8 cellular contexts compared by ENCODE assay signal in the genomic region with DNA sequence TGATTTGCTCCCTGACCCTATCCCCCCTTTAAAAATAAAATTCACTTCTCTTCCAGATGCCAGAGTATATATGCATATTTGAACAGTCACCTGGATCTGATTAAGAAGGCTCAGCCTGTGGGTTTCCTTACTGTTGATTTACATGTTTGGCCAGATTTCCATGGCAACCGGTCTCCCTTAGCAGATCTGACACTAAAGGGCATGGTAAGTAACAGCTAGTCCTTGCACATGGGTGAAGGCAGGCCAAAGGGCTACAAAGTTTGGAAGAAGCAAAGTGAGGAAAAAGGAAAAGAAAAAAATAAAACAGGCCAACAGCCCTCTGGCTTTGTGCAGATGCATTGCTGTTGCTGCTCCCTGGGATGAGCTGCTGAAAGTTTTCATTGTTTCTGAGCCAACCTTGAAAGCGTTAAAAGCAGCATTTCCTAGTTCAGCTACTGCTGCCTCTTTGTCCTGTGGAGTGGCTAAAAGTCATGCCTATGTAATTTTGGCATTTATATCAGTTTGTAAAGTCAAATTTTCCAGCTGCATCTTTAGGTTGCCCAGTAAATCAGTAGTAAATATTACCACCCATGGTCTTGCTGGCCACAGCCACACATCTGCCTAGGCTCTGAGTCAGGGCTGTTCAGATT.
DNase-seq lines count a peak whose midpoint lies in the region; ATAC-seq and TF ChIP-seq lines count a peak whose summit lies in the region.
"Had no signal": no experiment of that assay in that cellular context is flagged by ENCODE, and none has a peak within 500 bp of the region (broad histone marks: within the 10 kb centered on the region; RNA-seq: fewer than 3 reads in every experiment).

No MANE protein-coding gene starts in this region.

- H3K4me1 ChIP-seq in heart right ventricle: peaks cover 0 to 15% (median 0%) of the 10 kb centered on the region in 9 donors

- 60 to 72% methylated on average over 2 of the region's 2 CpGs for WGBS in heart right ventricle, 2 donors

- DNase-seq in H7: peak; percentile 36
- peak; percentile 7 for DNase-seq in amniotic stem cell (lab: John Stamatoyannopoulos, UW)
- peak in 1 of 2 donors; percentile 30 for DNase-seq in heart right ventricle
- peak; percentile 80 for DNase-seq in renal cortical epithelial cell (ENCODE audit: low read depth)
- no peak for DNase-seq in NCI-H2081 (lab: John Stamatoyannopoulos, UW)
- no peak for DNase-seq in HPDE6-E6E7 (ENCODE audit: extremely low spot score)
- DNase-seq: NCI-H524 treated with DMSO at 0.1 percent for 48 hours had no signal

- intact Hi-C loops in heart right ventricle (cut with DNase I): loop anchor here in 1 of 10 donors (2.0 kb wide), 1 partner anchor 61 kb away; no protein-coding TSS in a partner anchor

- ATAC-seq in heart right ventricle (peak in 6 of 8 donors; percentile 25 to 67 (median 52)), GM18498 (IDR thresholded peaks at IDR 0.05; ENCODE audit: unreplicated experiment) (no peak)

- H3K9me3 ChIP-seq in heart right ventricle: no peaks in the 10 kb centered on the region

- TF ChIP-seq CTCF in heart right ventricle (IDR thresholded peaks at IDR 0.05): peak in 1 of 9 donors; percentile 5

- H3K4me3 ChIP-seq in H7 (ENCODE audit: insufficient read depth, low read depth, low read length) (no peak overlapping the region), heart right ventricle (no peak overlapping the region)

- H3K36me3 ChIP-seq in H7 (replicated peaks; ENCODE audit: control insufficient read depth, insufficient read depth, low read length): no peaks in the 10 kb centered on the region
- H3K36me3 ChIP-seq in heart right ventricle: no peaks in the 10 kb centered on the region

- H3K27ac ChIP-seq in heart right ventricle: no peak overlapping the region

- H3K27me3 ChIP-seq in H7 (ENCODE audit: control insufficient read depth, insufficient read depth, low read length) (no peaks in the 10 kb centered on the region), heart right ventricle (no peaks in the 10 kb centered on the region)

Comparison
In these comparisons a context has a peak if more than half of its experiments do, and no peak if none do; other contexts are left out.
1. DNase-seq: peak in H7 (single experiment), amniotic stem cell (single experiment) and renal cortical epithelial cell (single experiment); none in NCI-H2081 (0 of 2) and HPDE6-E6E7 (single experiment).